ENCODE assay signal across 9 cellular contexts in genomic region chr4:151304755-151305154, GRCh38. TPM values are rescaled to one million over a fixed set of nuclear protein-coding genes. Genes with fewer than 3 reads are reported as not detected.
DNase-seq lines count a peak whose midpoint lies in the region; ATAC-seq and TF ChIP-seq lines count a peak whose summit lies in the region.
"Had no signal": no experiment of that assay in that cellular context is flagged by ENCODE, and none has a peak within 500 bp of the region (broad histone marks: within the 10 kb centered on the region; RNA-seq: fewer than 3 reads in every experiment).

No MANE protein-coding gene starts in this region.

- H3K27ac ChIP-seq in colonic mucosa: no peak overlapping the region
- no peak overlapping the region for H3K27ac ChIP-seq in gastroesophageal sphincter

- no peak for TF ChIP-seq POLR2A in gastroesophageal sphincter (IDR thresholded peaks at IDR 0.05)

- H3K9ac ChIP-seq in colonic mucosa (ENCODE audit: low read depth in 2 of 2, low read length in 2 of 2): no peak overlapping the region

- TF ChIP-seq CTCF in epithelial cell of proximal tubule (conservative IDR thresholded peaks at IDR 0.05; ENCODE audit: low read depth, low read length) (peak; percentile 11), colonic mucosa (IDR thresholded peaks at IDR 0.05) (no peak), gastroesophageal sphincter (IDR thresholded peaks at IDR 0.05) (no peak)

- ATAC-seq in GM18517 (IDR thresholded peaks at IDR 0.05; ENCODE audit: unreplicated experiment) (peak; percentile 86), GM21529 (IDR thresholded peaks at IDR 0.05; ENCODE audit: unreplicated experiment) (peak; percentile 94), HG03460 (IDR thresholded peaks at IDR 0.05; ENCODE audit: unreplicated experiment) (peak; percentile 75), gastroesophageal sphincter (no peak)

- DNase-seq in epithelial cell of proximal tubule (ENCODE audit: low read depth): no peak
- DNase-seq in colonic mucosa: no peak
- no peak for DNase-seq in AML-193 (lab: John Stamatoyannopoulos, UW)
- DNase-seq in superior temporal gyrus (ENCODE audit: extremely low spot score): no peak

- no peak overlapping the region for H3K4me3 ChIP-seq in epithelial cell of proximal tubule (ENCODE audit: low read depth, low read length)
- no peak overlapping the region for H3K4me3 ChIP-seq in colonic mucosa
- no peak overlapping the region for H3K4me3 ChIP-seq in gastroesophageal sphincter

- intact Hi-C loops in colonic mucosa (cut with DNase I): no loop called here

- H3K36me3 ChIP-seq in colonic mucosa (no peaks in the 10 kb centered on the region), gastroesophageal sphincter (no peaks in the 10 kb centered on the region)

- TF ChIP-seq EP300 in gastroesophageal sphincter (IDR thresholded peaks at IDR 0.05): no peak

- H3K4me1 ChIP-seq in colonic mucosa (peaks cover 5% of the 10 kb centered on the region), gastroesophageal sphincter (peaks cover 0 to 52% (median 4%) of the 10 kb centered on the region in 3 donors)

- H3K27me3 ChIP-seq in colonic mucosa (no peaks in the 10 kb centered on the region), gastroesophageal sphincter (no peaks in the 10 kb centered on the region)

- H3K9me3 ChIP-seq in colonic mucosa: no peaks in the 10 kb centered on the region
- H3K9me3 ChIP-seq in gastroesophageal sphincter: no peaks in the 10 kb centered on the region

RNA-seq across cellular contexts. Expression of gene SH3D19, which starts 20.6 kb away (rescaled TPM):
- total RNA-seq in epithelial cell of proximal tubule (14.8 and 21.4 TPM in 2 replicates), colonic mucosa (100 to 1,000 TPM in 1 of 2 donors, 10 to 100 TPM in 1; 75.5 to 104 TPM), gastroesophageal sphincter (100 to 1,000 TPM; 117 to 200 (median 168) TPM)

RNA-seq across cellular contexts. Expression of gene PRSS48, which starts 27.8 kb away (rescaled TPM):
- total RNA-seq in epithelial cell of proximal tubule: not detected in 2 replicates
- not detected for total RNA-seq in colonic mucosa
- not detected for total RNA-seq in gastroesophageal sphincter
- total RNA-seq: glomerular endothelial cell had no signal
